In the genomic region with DNA sequence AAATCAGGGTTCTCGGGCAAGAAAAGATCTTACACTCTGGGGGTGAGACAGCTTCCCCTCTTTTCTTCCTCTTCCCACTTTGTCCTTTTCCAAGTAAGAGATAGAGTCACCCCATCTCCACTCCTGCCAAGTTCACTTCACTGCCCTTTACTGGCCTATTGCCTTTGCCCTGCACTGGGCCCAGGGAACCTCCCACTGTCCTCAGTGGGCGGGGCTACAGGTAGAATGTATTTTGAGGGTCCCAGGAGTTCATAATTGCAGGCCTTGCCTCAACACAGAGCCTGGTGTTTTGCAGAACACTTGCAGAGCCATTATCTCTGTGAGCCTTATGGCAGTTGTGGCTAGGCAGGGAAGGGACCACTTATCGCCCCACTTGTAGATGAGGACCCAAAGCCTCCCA, we compare ENCODE assay signal across 11 cellular contexts. TPM values are rescaled to one million over a fixed set of nuclear protein-coding genes. Genes with fewer than 3 reads are reported as not detected.
A peak's percentile ranks its signal among the peaks of the same experiment; 100 is the strongest.
DNase-seq lines count a peak whose midpoint lies in the region; ATAC-seq and TF ChIP-seq lines count a peak whose summit lies in the region.
"Had no signal": no experiment of that assay in that cellular context is flagged by ENCODE, and none has a peak within 500 bp of the region (broad histone marks: within the 10 kb centered on the region; RNA-seq: fewer than 3 reads in every experiment).

No MANE protein-coding gene starts in this region.

- H3K36me3 Mint-ChIP-seq in activated naive CD8-positive, alpha-beta T cell treated with anti-CD3 and anti-CD28 coated beads for 36 hours, result peaks cover 14% of the 10 kb centered on the region
- H3K36me3 Mint-ChIP-seq in naive thymus-derived CD4-positive, alpha-beta T cell, result peaks cover 0 to 10% (median 0%) of the 10 kb centered on the region in 5 donors

- no peaks in the 10 kb centered on the region for H3K9me3 ChIP-seq in BLaER1 treated with 17β-estradiol and CSF1 and Interleukin-3, amounts not matched to agents 10 nM and 100 nM (replicated peaks in 1 of 11)
- H3K9me3 ChIP-seq in naive thymus-derived CD4-positive, alpha-beta T cell (ENCODE audit: control insufficient read depth in 2 of 3, low read length in 3 of 3), result no peaks in the 10 kb centered on the region
- no peaks in the 10 kb centered on the region for H3K9me3 ChIP-seq in gastrocnemius medialis

- in situ Hi-C loops in gastrocnemius medialis (cut with MboI; ENCODE audit: low sequenced_read_pairs in 4 of 4), result loop anchor here (5.0 to 10.0 kb wide), 3 partner anchors 76 to 362 kb away; a partner anchor contains a TSS

- H3K27ac Mint-ChIP-seq in activated naive CD8-positive, alpha-beta T cell treated with anti-CD3 and anti-CD28 coated beads for 36 hours, result peak overlapping the region; percentile 38
- peak overlapping the region; percentile 70 to 98 (median 96) for H3K27ac Mint-ChIP-seq in naive thymus-derived CD4-positive, alpha-beta T cell

- POLR2A ChIA-PET in naive thymus-derived CD4-positive, alpha-beta T cell (lab: Charles Lee), result interaction anchor here (1.0 to 2.2 kb wide), 3 partner anchors 13 to 77 kb away, joined by 3 to 16 read pairs (median 3); a partner anchor contains a TSS

- H3K27ac ChIP-seq in BLaER1 treated with 17β-estradiol and CSF1 and Interleukin-3, amounts not matched to agents 10 nM and 100 nM, result peak overlapping the region; percentile 47 to 96 (median 85); a peak in 20 of 22 replicates
- H3K27ac ChIP-seq in naive thymus-derived CD4-positive, alpha-beta T cell (ENCODE audit: low read depth, low read length), result peak overlapping the region; percentile 90
- H3K27ac ChIP-seq in gastrocnemius medialis, result no peak overlapping the region

- no peak for ATAC-seq in naive thymus-derived CD4-positive, alpha-beta T cell
- ATAC-seq in gastrocnemius medialis, result no peak
- no peak for ATAC-seq in GM18511 (IDR thresholded peaks at IDR 0.05; ENCODE audit: unreplicated experiment)

- CTCF ChIA-PET in naive thymus-derived CD4-positive, alpha-beta T cell (lab: Charles Lee), result interaction anchor here (1.3 to 3.2 kb wide), 2 partner anchors 16 to 79 kb away, joined by 3 to 23 read pairs; no protein-coding TSS in a partner anchor

- peaks cover 34% of the 10 kb centered on the region for H3K4me1 Mint-ChIP-seq in activated naive CD8-positive, alpha-beta T cell treated with anti-CD3 and anti-CD28 coated beads for 36 hours
- peaks cover 40 to 64% (median 54%) of the 10 kb centered on the region in 7 donors for H3K4me1 Mint-ChIP-seq in naive thymus-derived CD4-positive, alpha-beta T cell

- no peak for TF ChIP-seq POLR2A in gastrocnemius medialis (IDR thresholded peaks at IDR 0.05)

- DNase-seq in HFF-Myc (ENCODE audit: extremely low read depth, low read depth), result no peak
- no peak for DNase-seq in activated naive CD8-positive, alpha-beta T cell treated with anti-CD3 and anti-CD28 coated beads for 36 hours
- DNase-seq in naive thymus-derived CD4-positive, alpha-beta T cell, result no peak
- DNase-seq in gastrocnemius medialis, result no peak
- DNase-seq in SKM-1 (lab: John Stamatoyannopoulos, UW; ENCODE audit: unreplicated experiment), result no peak
- no peak for DNase-seq in DMS114 treated with DMSO at 0.1 percent for 48 hours (lab: John Stamatoyannopoulos, UW; ENCODE audit: unreplicated experiment)
- DNase-seq: aorta, DMS 273 treated with DMSO at 0.1 percent for 48 hours, OCI-M1 had no signal

- intact Hi-C loops in naive thymus-derived CD4-positive, alpha-beta T cell (cut with micrococcal nuclease), result loop anchor here in 1 of 2 donors (5.0 kb wide), 1 partner anchor 289 kb away; a partner anchor contains a TSS
- intact Hi-C loops in gastrocnemius medialis (cut with DNase I; ENCODE audit: low total_unique reads), result no loop called here

- H3K4me1 ChIP-seq in BLaER1 treated with 17β-estradiol and CSF1 and Interleukin-3, amounts not matched to agents 10 nM and 100 nM, result peaks cover 61 to 82% (median 79%) of the 10 kb centered on the region in 10 experiments
- H3K4me1 ChIP-seq in naive thymus-derived CD4-positive, alpha-beta T cell (ENCODE audit: control insufficient read depth in 2 of 2, insufficient read depth in 2 of 2, low read length in 2 of 2), result peaks cover 14 to 43% of the 10 kb centered on the region in 2 donors
- H3K4me1 ChIP-seq in gastrocnemius medialis, result peaks cover 4 to 24% of the 10 kb centered on the region in 2 donors

- peaks cover 20 to 29% (median 22%) of the 10 kb centered on the region in 11 experiments for H3K36me3 ChIP-seq in BLaER1 treated with 17β-estradiol and CSF1 and Interleukin-3, amounts not matched to agents 10 nM and 100 nM
- H3K36me3 ChIP-seq in naive thymus-derived CD4-positive, alpha-beta T cell (ENCODE audit: control insufficient read depth in 2 of 3, insufficient read depth in 3 of 3, low read length in 3 of 3), result peaks cover 0 to 30% (median 6%) of the 10 kb centered on the region in 3 experiments
- peaks cover 0 to 7% of the 10 kb centered on the region in 2 donors for H3K36me3 ChIP-seq in gastrocnemius medialis

- H3K9me3 Mint-ChIP-seq in activated naive CD8-positive, alpha-beta T cell treated with anti-CD3 and anti-CD28 coated beads for 36 hours, result no peaks in the 10 kb centered on the region
- H3K9me3 Mint-ChIP-seq in naive thymus-derived CD4-positive, alpha-beta T cell, result no peaks in the 10 kb centered on the region

- H3K4me3 Mint-ChIP-seq in activated naive CD8-positive, alpha-beta T cell treated with anti-CD3 and anti-CD28 coated beads for 36 hours, result peak overlapping the region; percentile 96
- H3K4me3 Mint-ChIP-seq in naive thymus-derived CD4-positive, alpha-beta T cell, result peak overlapping the region; percentile 90 to 98 (median 94)

- H3K4me2 ChIP-seq in BLaER1 treated with 17β-estradiol and CSF1 and Interleukin-3, amounts not matched to agents 10 nM and 100 nM, result peak overlapping the region; percentile 87 to 100 (median 97)

- no peaks in the 10 kb centered on the region for H3K27me3 Mint-ChIP-seq in activated naive CD8-positive, alpha-beta T cell treated with anti-CD3 and anti-CD28 coated beads for 36 hours
- no peaks in the 10 kb centered on the region for H3K27me3 Mint-ChIP-seq in naive thymus-derived CD4-positive, alpha-beta T cell

- H4K20me1 ChIP-seq in BLaER1 treated with 17β-estradiol and CSF1 and Interleukin-3, amounts not matched to agents 10 nM and 100 nM, result peaks cover 46 to 66% (median 65%) of the 10 kb centered on the region in 11 experiments; a peak in 21 of 22 replicates

- peak overlapping the region; percentile 36 to 95 (median 89); a peak in 15 of 20 replicates for H3K4me3 ChIP-seq in BLaER1 treated with 17β-estradiol and CSF1 and Interleukin-3, amounts not matched to agents 10 nM and 100 nM
- H3K4me3 ChIP-seq in HFF-Myc (replicated peaks; ENCODE audit: low read depth, low read length) (peak overlapping the region; percentile 98), gastrocnemius medialis (no peak overlapping the region)
- peak overlapping the region; percentile 78 for H3K4me3 ChIP-seq in naive thymus-derived CD4-positive, alpha-beta T cell (ENCODE audit: low read length)

- TF ChIP-seq CTCF in HFF-Myc (IDR thresholded peaks at IDR 0.05; ENCODE audit: low read depth, low read length, missing control alignments) (no peak), gastrocnemius medialis (IDR thresholded peaks at IDR 0.05 in 4 of 5, conservative IDR thresholded peaks at IDR 0.05 in 1 of 5) (no peak)

- H3K27me3 ChIP-seq in BLaER1 treated with 17β-estradiol and CSF1 and Interleukin-3, amounts not matched to agents 10 nM and 100 nM, result no peaks in the 10 kb centered on the region
- H3K27me3 ChIP-seq in naive thymus-derived CD4-positive, alpha-beta T cell (ENCODE audit: control insufficient read depth in 2 of 2, insufficient read depth in 2 of 2, low read length in 2 of 2), result no peaks in the 10 kb centered on the region
- peaks cover 0 to 4% (median 0%) of the 10 kb centered on the region in 3 donors for H3K27me3 ChIP-seq in gastrocnemius medialis

- peak overlapping the region; percentile 70 to 94 (median 87); a peak in 18 of 22 replicates for H3K9ac ChIP-seq in BLaER1 treated with 17β-estradiol and CSF1 and Interleukin-3, amounts not matched to agents 10 nM and 100 nM

RNA-seq across cellular contexts. Expression of a gene that starts 3.3 kb away (rescaled TPM):
- total RNA-seq in activated naive CD8-positive, alpha-beta T cell treated with anti-CD3 and anti-CD28 coated beads for 36 hours, result 10 to 100 TPM; 89.5 to 91.4 TPM
- 100 to 1,000 TPM in 3 of 5 experiments, 10 to 100 TPM in 2; 82.8 to 403 (median 119) TPM for total RNA-seq in naive thymus-derived CD4-positive, alpha-beta T cell
- 10 to 100 TPM; 26.2 to 51.7 TPM for polyA plus RNA-seq in naive thymus-derived CD4-positive, alpha-beta T cell
- total RNA-seq in gastrocnemius medialis, result 10 to 100 TPM in 2 of 4 donors, 1 to 10 TPM in 2; 5.3 to 19.4 (median 10.4) TPM

RNA-seq across cellular contexts. Expression of a gene that starts 3.5 kb away (rescaled TPM):
- total RNA-seq in activated naive CD8-positive, alpha-beta T cell treated with anti-CD3 and anti-CD28 coated beads for 36 hours, result under 1 TPM; 0.64 to 0.91 TPM
- under 1 TPM in 1 of 5 experiments, not detected in 4; 0.39 TPM for total RNA-seq in naive thymus-derived CD4-positive, alpha-beta T cell
- polyA plus RNA-seq in naive thymus-derived CD4-positive, alpha-beta T cell, result not detected
- not detected for total RNA-seq in gastrocnemius medialis
- total RNA-seq: aorta had no signal
- polyA plus RNA-seq: aorta had no signal

RNA-seq across cellular contexts. Expression of a gene that starts 33.0 kb away (rescaled TPM):
- 1 to 10 TPM; 2.4 to 3.0 TPM for total RNA-seq in activated naive CD8-positive, alpha-beta T cell treated with anti-CD3 and anti-CD28 coated beads for 36 hours
- total RNA-seq in naive thymus-derived CD4-positive, alpha-beta T cell, result 10 to 100 TPM; 14.2 to 28.4 (median 16.1) TPM
- 10 to 100 TPM in 1 of 2 donors, 1 to 10 TPM in 1; 3.1 to 15.0 TPM for polyA plus RNA-seq in naive thymus-derived CD4-positive, alpha-beta T cell
- total RNA-seq in gastrocnemius medialis, result 10 to 100 TPM; 18.1 to 28.9 (median 25.0) TPM

RNA-seq across cellular contexts. Expression of a gene that starts 45.0 kb away (rescaled TPM):
- total RNA-seq in activated naive CD8-positive, alpha-beta T cell treated with anti-CD3 and anti-CD28 coated beads for 36 hours, result 1 to 10 TPM; 7.4 to 8.5 TPM
- 100 to 1,000 TPM in 3 of 5 experiments, 10 to 100 TPM in 2; 52.2 to 201 (median 109) TPM for total RNA-seq in naive thymus-derived CD4-positive, alpha-beta T cell
- 10 to 100 TPM; 64.6 to 72.2 TPM for polyA plus RNA-seq in naive thymus-derived CD4-positive, alpha-beta T cell
- total RNA-seq in gastrocnemius medialis, result 10 to 100 TPM; 29.2 to 41.4 (median 39.0) TPM

Comparison
In these comparisons a context has a peak if more than half of its experiments do, and no peak if none do; other contexts are left out.
1. H3K27ac ChIP-seq: peak in BLaER1 treated with 17β-estradiol and CSF1 and Interleukin-3, amounts not matched to agents 10 nM and 100 nM (11 of 11) and naive thymus-derived CD4-positive, alpha-beta T cell (single experiment); none in gastrocnemius medialis (0 of 4).
2. H3K4me3 ChIP-seq: peak in BLaER1 treated with 17β-estradiol and CSF1 and Interleukin-3, amounts not matched to agents 10 nM and 100 nM (10 of 10), HFF-Myc (single experiment) and naive thymus-derived CD4-positive, alpha-beta T cell (single experiment); none in gastrocnemius medialis (0 of 4).
3. RNA of a gene that starts 3.3 kb away (total RNA-seq): 82.8 to 403 TPM in naive thymus-derived CD4-positive, alpha-beta T cell and 89.5 to 91.4 TPM in activated naive CD8-positive, alpha-beta T cell treated with anti-CD3 and anti-CD28 coated beads for 36 hours; 5.3 to 19.4 TPM in gastrocnemius medialis; every median in the first group is over 4 times any median in the second.